In the genomic region with DNA sequence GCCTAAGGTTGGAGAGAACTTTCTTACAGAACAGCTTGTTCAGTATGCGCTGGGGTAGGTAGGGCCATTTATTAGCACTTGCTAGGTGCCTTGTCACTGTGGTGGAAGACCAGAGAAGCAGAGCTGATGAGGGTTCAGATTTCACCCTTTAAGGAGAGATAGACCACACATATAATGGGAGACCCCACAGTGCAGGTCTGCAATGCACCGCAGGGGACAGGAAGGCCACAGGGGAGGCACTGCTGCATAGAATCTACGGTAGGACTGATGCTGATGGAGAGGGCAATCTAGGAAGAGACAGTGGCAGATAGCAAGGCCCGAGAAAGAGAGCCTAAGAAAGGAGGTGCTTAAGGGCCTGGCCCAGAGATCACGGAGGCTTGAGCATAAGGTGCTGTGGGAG, we compare ENCODE assay signal across 16 cellular contexts.
A peak's percentile ranks its signal among the peaks of the same experiment; 100 is the strongest.
DNase-seq lines count a peak whose midpoint lies in the region; ATAC-seq, FAIRE-seq and TF ChIP-seq lines count a peak whose summit lies in the region.
"Had no signal": no experiment of that assay in that cellular context is flagged by ENCODE, and none has a peak within 500 bp of the region (broad histone marks: within the 10 kb centered on the region; RNA-seq: fewer than 3 reads in every experiment).

No MANE protein-coding gene starts in this region.

- no peak overlapping the region for H3K4me3 ChIP-seq in HepG2 (replicated peaks in 1 of 3; ENCODE audit: insufficient read depth in 1 of 3, low read depth in 2 of 3, low read length in 3 of 3)
- no peak overlapping the region for H3K4me3 ChIP-seq in right lobe of liver
- no peak overlapping the region for H3K4me3 ChIP-seq in K562
- H3K4me3 ChIP-seq in neural progenitor cell: no peak overlapping the region
- no peak overlapping the region for H3K4me3 ChIP-seq in upper lobe of right lung
- no peak overlapping the region for H3K4me3 ChIP-seq in upper lobe of left lung
- H3K4me3 ChIP-seq: GM12878 had no signal

- CTCF ChIA-PET in HepG2 (lab: Yijun Ruan, JAX; ENCODE audit: low intra/inter-chr PET ratio, low total read pairs): no interaction called here
- CTCF ChIA-PET in K562 (lab: Yijun Ruan, JAX; ENCODE audit: low intra/inter-chr PET ratio): no interaction called here

- no peaks in the 10 kb centered on the region for H4K20me1 ChIP-seq in HepG2 (ENCODE audit: insufficient read depth, low read length)
- no peaks in the 10 kb centered on the region for H4K20me1 ChIP-seq in K562 (replicated peaks; ENCODE audit: control insufficient read depth, insufficient read depth, low read length)
- H4K20me1 ChIP-seq in neural progenitor cell (ENCODE audit: low read depth): no peaks in the 10 kb centered on the region

- no peak overlapping the region for H3K9ac ChIP-seq in HepG2 (ENCODE audit: insufficient read depth, low read depth, low read length)
- no peak overlapping the region for H3K9ac ChIP-seq in K562 (ENCODE audit: insufficient read depth in 1 of 2, low read depth in 2 of 2, low read length in 2 of 2)
- H3K9ac ChIP-seq in neural progenitor cell: no peak overlapping the region

- H3K27ac Mint-ChIP-seq in neural progenitor cell: peak overlapping the region; percentile 52

- no peak overlapping the region for H2AFZ ChIP-seq in HepG2 (ENCODE audit: low read length)
- H2AFZ ChIP-seq in K562 (ENCODE audit: low read depth, low read length): no peak overlapping the region
- no peak overlapping the region for H2AFZ ChIP-seq in neural progenitor cell (replicated peaks)

- 50% methylated on average over 5 of the region's 5 CpGs for WGBS in HepG2 (ENCODE audit: low lambda C conversion rate)
- WGBS in right lobe of liver (ENCODE audit: insufficient coverage, low coverage, low lambda C conversion rate, missing lambda C conversion rate): 80% methylated on average over 2 of the region's 5 CpGs
- WGBS in K562 (ENCODE audit: insufficient coverage, low coverage, missing lambda C conversion rate): 49% methylated on average over 4 of the region's 5 CpGs
- 74 to 88% methylated on average over 5 of the region's 5 CpGs for WGBS in upper lobe of left lung, 2 donors

- H3K36me3 Mint-ChIP-seq in neural progenitor cell: no peaks in the 10 kb centered on the region
- H3K36me3 Mint-ChIP-seq: CD4-positive, alpha-beta memory T cell had no signal

- no peaks in the 10 kb centered on the region for H3K9me3 Mint-ChIP-seq in neural progenitor cell
- H3K9me3 Mint-ChIP-seq: CD4-positive, alpha-beta memory T cell had no signal

- H3K27ac ChIP-seq in HepG2 (ENCODE audit: extremely low read length, insufficient read depth, low read length) (no peak overlapping the region), right lobe of liver (no peak overlapping the region), K562 (ENCODE audit: extremely low read depth, low read depth, low read length) (no peak overlapping the region), neural progenitor cell (no peak overlapping the region), upper lobe of right lung (peak overlapping the region; percentile 55), upper lobe of left lung (no peak overlapping the region)
- H3K27ac ChIP-seq: C4-2B had no signal

- H3K4me2 ChIP-seq in HepG2 (ENCODE audit: low read depth, low read length) (no peak overlapping the region), K562 (ENCODE audit: insufficient read depth, low read length) (no peak overlapping the region), neural progenitor cell (no peak overlapping the region)

- TF ChIP-seq CTCF in HepG2 (CRISPR knock-in tag; IDR thresholded peaks at IDR 0.05) (no peak), right lobe of liver (IDR thresholded peaks at IDR 0.05) (no peak), K562 (IDR thresholded peaks at IDR 0.05 in 2 of 3, conservative IDR thresholded peaks at IDR 0.05 in 1 of 3; ENCODE audit: insufficient read depth in 2 of 3, low read depth in 1 of 3, low read length in 3 of 3) (no peak), neural progenitor cell (IDR thresholded peaks at IDR 0.05) (no peak), upper lobe of right lung (IDR thresholded peaks at IDR 0.05) (no peak), upper lobe of left lung (IDR thresholded peaks at IDR 0.05) (no peak)

- in situ Hi-C loops in HepG2 (cut with HindIII; ENCODE audit: extremely low pct_ligation_motif_present, low pct_unique_long_range_greater_than_20kb): no loop called here
- in situ Hi-C loops in K562 (cut with MboI): no loop called here

- no peak for FAIRE-seq in HepG2 (lab: Jason Lieb, UNC)
- FAIRE-seq in K562 (lab: Jason Lieb, UNC): peak; percentile 11
- FAIRE-seq: A204.1, GM12878, GM18507 had no signal

- H3K36me3 ChIP-seq in HepG2 (replicated peaks in 1 of 2; ENCODE audit: control insufficient read depth in 1 of 2, insufficient read depth in 2 of 2, low read length in 2 of 2): no peaks in the 10 kb centered on the region
- no peaks in the 10 kb centered on the region for H3K36me3 ChIP-seq in right lobe of liver
- H3K36me3 ChIP-seq in K562 (ENCODE audit: control insufficient read depth, insufficient read depth, low read length): no peaks in the 10 kb centered on the region
- H3K36me3 ChIP-seq in neural progenitor cell: no peaks in the 10 kb centered on the region
- no peaks in the 10 kb centered on the region for H3K36me3 ChIP-seq in upper lobe of right lung
- no peaks in the 10 kb centered on the region for H3K36me3 ChIP-seq in upper lobe of left lung
- H3K36me3 ChIP-seq: BE2C had no signal

- ATAC-seq in HepG2 (peak; percentile 29; the same call in 1 of the 3 replicates), right lobe of liver (no peak), K562 (no peak), upper lobe of right lung (no peak), upper lobe of left lung (ENCODE audit: low FRiP score in 2 of 2) (no peak), HG03159 (IDR thresholded peaks at IDR 0.05; ENCODE audit: unreplicated experiment) (no peak), left ventricle myocardium superior (no peak)
- ATAC-seq: GM12878 had no signal

- peaks cover 12% of the 10 kb centered on the region for H3K27me3 Mint-ChIP-seq in neural progenitor cell (ENCODE audit: insufficient read depth, low read depth)

- intact Hi-C loops in HepG2 (cut with micrococcal nuclease; ENCODE audit: unreplicated experiment) (no loop called here), right lobe of liver (cut with DNase I) (no loop called here), K562 (cut with micrococcal nuclease) (no loop called here), upper lobe of right lung (cut with DNase I) (no loop called here), left ventricle myocardium superior (cut with micrococcal nuclease) (no loop called here)

- BruUV-seq in HepG2 (replicated peaks; lab: Mats Ljungman, UMichigan) (no TSS peak), K562 (replicated peaks; lab: Mats Ljungman, UMichigan) (no TSS peak)

- TF ChIP-seq EP300 in HepG2 (IDR thresholded peaks at IDR 0.05; ENCODE audit: low read depth in 2 of 2, low read length in 2 of 2) (no peak), HepG2 (CRISPR knock-in tag; IDR thresholded peaks at IDR 0.05; ENCODE audit: borderline replicate concordance) (no peak), K562 (IDR thresholded peaks at IDR 0.05; ENCODE audit: low read length) (no peak), upper lobe of left lung (IDR thresholded peaks at IDR 0.05) (no peak)

- peaks cover 30% of the 10 kb centered on the region for H3K4me1 Mint-ChIP-seq in neural progenitor cell
- H3K4me1 Mint-ChIP-seq: CD4-positive, alpha-beta memory T cell had no signal

- TF ChIP-seq POLR2A in HepG2 (IDR thresholded peaks at IDR 0.05; ENCODE audit: insufficient read depth in 1 of 2, low read depth in 2 of 2, low read length in 2 of 2): no peak
- TF ChIP-seq POLR2A in right lobe of liver (IDR thresholded peaks at IDR 0.05): no peak
- TF ChIP-seq POLR2A in K562 (conservative IDR thresholded peaks at IDR 0.05): no peak
- TF ChIP-seq POLR2A in upper lobe of left lung (IDR thresholded peaks at IDR 0.05): no peak

- H3K4me3 Mint-ChIP-seq in neural progenitor cell: no peak overlapping the region
- H3K4me3 Mint-ChIP-seq: CD4-positive, alpha-beta memory T cell had no signal

- H3K9me3 ChIP-seq in HepG2 (ENCODE audit: low read length) (no peaks in the 10 kb centered on the region), right lobe of liver (no peaks in the 10 kb centered on the region), K562 (replicated peaks; ENCODE audit: control insufficient read depth, insufficient read depth, low read depth, low read length) (no peaks in the 10 kb centered on the region), neural progenitor cell (ENCODE audit: low read depth) (no peaks in the 10 kb centered on the region), upper lobe of right lung (no peaks in the 10 kb centered on the region), upper lobe of left lung (no peaks in the 10 kb centered on the region)
- H3K9me3 ChIP-seq: BE2C had no signal

- no peak for DNase-seq in HepG2 (ENCODE audit: low spot score)
- no peak for DNase-seq in right lobe of liver
- no peak for DNase-seq in K562 (ENCODE audit: extremely low read depth in 1 of 4, low spot score in 3 of 4)
- no peak for DNase-seq in neural progenitor cell (ENCODE audit: low spot score)
- DNase-seq in upper lobe of right lung: no peak
- DNase-seq in upper lobe of left lung: no peak
- no peak for DNase-seq in left ventricle myocardium superior
- DNase-seq: BE2C; CD4-positive, alpha-beta memory T cell; DMS79; H7 had no signal

- TF ChIP-seq RAD21 in HepG2 (CRISPR knock-in tag; IDR thresholded peaks at IDR 0.05) (no peak), K562 (CRISPR knock-in tag; conservative IDR thresholded peaks at IDR 0.05 in 1 of 2, IDR thresholded peaks at IDR 0.05 in 1 of 2) (no peak)

- no peaks in the 10 kb centered on the region for H3K9me1 ChIP-seq in K562 (ENCODE audit: control insufficient read depth, insufficient read depth, low read length)

- H3K27me3 ChIP-seq in HepG2 (ENCODE audit: control insufficient read depth in 1 of 2, insufficient read depth in 2 of 2, low read length in 2 of 2): peaks cover 0 to 1% of the 10 kb centered on the region in 2 experiments; a peak in 1 of 5 replicates
- no peaks in the 10 kb centered on the region for H3K27me3 ChIP-seq in right lobe of liver
- H3K27me3 ChIP-seq in K562 (ENCODE audit: control insufficient read depth in 2 of 2, insufficient read depth in 2 of 2, low read length in 2 of 2): no peaks in the 10 kb centered on the region
- H3K27me3 ChIP-seq in neural progenitor cell: no peaks in the 10 kb centered on the region
- H3K27me3 ChIP-seq in upper lobe of right lung: no peaks in the 10 kb centered on the region
- no peaks in the 10 kb centered on the region for H3K27me3 ChIP-seq in upper lobe of left lung
- H3K27me3 ChIP-seq: BE2C had no signal

- H3F3A ChIP-seq in neural progenitor cell (ENCODE audit: low read depth): no peaks in the 10 kb centered on the region

- H3K79me2 ChIP-seq in HepG2 (ENCODE audit: insufficient read depth, low read length): no peaks in the 10 kb centered on the region
- H3K79me2 ChIP-seq in K562 (ENCODE audit: control insufficient read depth, insufficient read depth, low read length): no peaks in the 10 kb centered on the region
- H3K79me2 ChIP-seq in neural progenitor cell (ENCODE audit: low read depth): no peaks in the 10 kb centered on the region

- H3K4me1 ChIP-seq in HepG2 (ENCODE audit: insufficient read depth, low read length) (peaks cover 26% of the 10 kb centered on the region), right lobe of liver (no peaks in the 10 kb centered on the region), K562 (replicated peaks in 1 of 2; ENCODE audit: control insufficient read depth in 2 of 2, insufficient read depth in 2 of 2, low read length in 2 of 2) (peaks cover 3 to 15% of the 10 kb centered on the region in 2 experiments; a peak in 3 of 5 replicates), neural progenitor cell (peaks cover 7% of the 10 kb centered on the region), upper lobe of right lung (peaks cover 17% of the 10 kb centered on the region), upper lobe of left lung (peaks cover 0 to 23% (median 7%) of the 10 kb centered on the region in 4 donors)
- H3K4me1 ChIP-seq: BE2C had no signal

- POLR2A ChIA-PET in HepG2 (lab: Yijun Ruan, JAX) (interaction anchor here (1.4 kb wide), 1 partner anchor 18 kb away, joined by 5 read pairs; no protein-coding TSS in a partner anchor), K562 (lab: Yijun Ruan, JAX) (interaction anchor here (0.8 to 1.6 kb wide), 3 partner anchors 10 to 17 kb away, joined by 3 to 9 read pairs (median 6); no protein-coding TSS in a partner anchor)
